ENCODE assay signal across 19 cellular contexts in the genomic region with DNA sequence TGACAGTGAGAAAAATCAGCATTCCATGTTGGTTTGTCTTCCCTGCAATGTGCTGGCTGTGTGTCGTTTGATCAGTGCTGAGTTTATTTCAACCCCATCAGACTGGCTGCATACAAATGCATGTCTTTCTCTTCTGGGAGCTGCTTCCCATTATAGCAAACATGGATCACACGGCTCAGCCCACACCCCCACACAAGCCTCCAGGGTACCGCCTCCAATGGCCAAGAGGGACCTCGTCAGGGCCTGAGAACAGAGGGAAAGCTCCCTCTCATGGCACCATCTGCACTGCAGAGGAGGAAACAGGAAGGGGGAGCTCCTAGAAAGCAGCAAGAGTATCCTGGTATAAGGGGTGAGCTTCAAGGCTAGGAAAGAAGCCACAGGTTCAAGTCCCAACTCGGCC.
DNase-seq lines count a peak whose midpoint lies in the region; TF ChIP-seq lines count a peak whose summit lies in the region.
"Had no signal": no experiment of that assay in that cellular context is flagged by ENCODE, and none has a peak within 500 bp of the region (broad histone marks: within the 10 kb centered on the region; RNA-seq: fewer than 3 reads in every experiment).

No MANE protein-coding gene starts in this region.

- in situ Hi-C loops in GM13976 (cut with MboI; ENCODE audit: low sequenced_read_pairs, unreplicated experiment) (no loop called here), ACHN (cut with HindIII; ENCODE audit: low pct_ligation_motif_present, low pct_unique_long_range_greater_than_20kb, low sequenced_read_pairs) (no loop called here)

- H3K79me2 ChIP-seq in H9 (ENCODE audit: insufficient read depth, low read length) = peaks cover 5% of the 10 kb centered on the region; the same call in 1 of the 2 replicates

- H3K4me1 ChIP-seq in H9 (ENCODE audit: insufficient read depth, low read length) (peaks cover 2% of the 10 kb centered on the region), iPS DF 6.9 (ENCODE audit: control insufficient read depth, insufficient read depth, low read length) (no peaks in the 10 kb centered on the region)
- H3K4me1 ChIP-seq: BLaER1 treated with 17β-estradiol and CSF1 and Interleukin-3, amounts not matched to agents 10 nM and 100 nM; SJSA1 had no signal

- H2BK5ac ChIP-seq in H9 (ENCODE audit: insufficient read length, low read length) = no peak overlapping the region

- H2AFZ ChIP-seq in H9 (ENCODE audit: low read length) = no peak overlapping the region

- no peak overlapping the region for H3K9ac ChIP-seq in H9 (ENCODE audit: extremely low read depth, insufficient read length, low read length)
- H3K9ac ChIP-seq: BLaER1 treated with 17β-estradiol and CSF1 and Interleukin-3, amounts not matched to agents 10 nM and 100 nM had no signal

- no peak overlapping the region for H4K8ac ChIP-seq in H9 (replicated peaks; ENCODE audit: insufficient read length, low read depth, low read length)

- H2AK5ac ChIP-seq in H9 (ENCODE audit: insufficient read length, low read length) = no peak overlapping the region

- no peak overlapping the region for H3K23ac ChIP-seq in H9 (ENCODE audit: insufficient read length, low read depth, low read length)

- DNase-seq in H9 (peak; percentile 41), iPS DF 6.9 (ENCODE audit: low read depth, low spot score) (peak; percentile 13), superior temporal gyrus (ENCODE audit: extremely low spot score) (peak; percentile 34), GM13976 (ENCODE audit: low spot score) (no peak), ACHN (no peak), NCI-H1436 (lab: John Stamatoyannopoulos, UW) (no peak)
- DNase-seq: DMS 273 treated with DMSO at 0.1 percent for 48 hours; EL; MV-4-11; NCI-H1417 treated with DMSO at 0.1 percent for 48 hours; NCI-H2107; NCI-H345; NCI-H526 treated with DMSO at 0.1 percent for 48 hours; NK-92 treated with Interleukin-12 subunit alpha and Interleukin-12 subunit beta, amount 100 ng/mL, for 24 hours; OCI-M1; RPMI8226 had no signal

- H3K56ac ChIP-seq in H9 (ENCODE audit: insufficient read length, low read depth, low read length) = no peak overlapping the region

- peaks cover 26 to 27% of the 10 kb centered on the region in 2 experiments for H3K4me1 Mint-ChIP-seq in H9

- no peak overlapping the region for H2BK15ac ChIP-seq in H9 (ENCODE audit: low read depth, low read length)

- TF ChIP-seq CTCF in H9 (conservative IDR thresholded peaks at IDR 0.05) (peak; percentile 22; the same call in 1 of the 3 replicates), GM13976 (IDR thresholded peaks at IDR 0.05; ENCODE audit: borderline replicate concordance, control extremely low read depth, extremely low read depth, insufficient read depth, missing control alignments) (no peak)

- no peak overlapping the region for H3T11ph ChIP-seq in H9 (ENCODE audit: low read length)

- H3K4me2 ChIP-seq in H9 (ENCODE audit: insufficient read depth, insufficient read length, low read length) = no peak overlapping the region
- H3K4me2 ChIP-seq: BLaER1 treated with 17β-estradiol and CSF1 and Interleukin-3, amounts not matched to agents 10 nM and 100 nM had no signal

- H2BK12ac ChIP-seq in H9 (ENCODE audit: insufficient read length, low read depth, low read length) = no peak overlapping the region

- no peaks in the 10 kb centered on the region for H3K27me3 Mint-ChIP-seq in H9 (ENCODE audit: low read depth)

- H3K9me3 ChIP-seq in H9 (ENCODE audit: control insufficient read depth, low read depth, low read length) = no peaks in the 10 kb centered on the region
- no peaks in the 10 kb centered on the region for H3K9me3 ChIP-seq in iPS DF 6.9 (ENCODE audit: control insufficient read depth, insufficient read depth, low read length)

- H4K5ac ChIP-seq in H9 (ENCODE audit: insufficient read length, low read depth, low read length) = no peak overlapping the region

- no peaks in the 10 kb centered on the region for H3K36me3 ChIP-seq in iPS DF 6.9 (ENCODE audit: control insufficient read depth, insufficient read depth, low read length)
- H3K36me3 ChIP-seq: SJSA1 had no signal

- H3K4me3 Mint-ChIP-seq in H9 = no peak overlapping the region

- peak overlapping the region; percentile 21 to 60 (median 59); a peak in 2 of 7 replicates for H3K27ac Mint-ChIP-seq in H9

- no peak overlapping the region for H3K4ac ChIP-seq in H9 (ENCODE audit: low read depth, low read length)

- H3K27me3 ChIP-seq in H9 (ENCODE audit: insufficient read depth, low read length) = no peaks in the 10 kb centered on the region
- H3K27me3 ChIP-seq in iPS DF 6.9 (ENCODE audit: control insufficient read depth, insufficient read depth, low read length) = no peaks in the 10 kb centered on the region
- H3K27me3 ChIP-seq: BLaER1 treated with 17β-estradiol and CSF1 and Interleukin-3, amounts not matched to agents 10 nM and 100 nM; SJSA1 had no signal

- no peak overlapping the region for H3K14ac ChIP-seq in H9 (ENCODE audit: insufficient read depth, low read length)

- peaks cover 3% of the 10 kb centered on the region for H3K79me1 ChIP-seq in H9 (ENCODE audit: insufficient read depth, low read depth, low read length, poor library complexity, severe bottlenecking)

- no CpG with 5 or more reads among the region's 5 CpGs for WGBS in H9 (ENCODE audit: extremely low coverage, insufficient read length, low lambda C conversion rate)
- WGBS in iPS DF 6.9 (ENCODE audit: insufficient coverage, insufficient read length) = no CpG with 5 or more reads among the region's 5 CpGs

- H3K18ac ChIP-seq in H9 (ENCODE audit: insufficient read length, low read depth, low read length) = no peak overlapping the region

- no peak overlapping the region for H4K91ac ChIP-seq in H9 (ENCODE audit: insufficient read length, low read depth, low read length)

- H3K9me3 Mint-ChIP-seq in H9 = peaks cover 10 to 14% of the 10 kb centered on the region in 2 experiments

- peaks cover 18 to 29% (median 23%) of the 10 kb centered on the region in 3 experiments for H3K36me3 Mint-ChIP-seq in H9 (ENCODE audit: insufficient read depth in 1 of 3, low read depth in 3 of 3)

- H3K27ac ChIP-seq in H9 (ENCODE audit: insufficient read length, low read depth, low read length) = no peak overlapping the region
- H3K27ac ChIP-seq in angular gyrus (ENCODE audit: low read depth, low read length) = peak overlapping the region; percentile 62
- no peak overlapping the region for H3K27ac ChIP-seq in iPS DF 6.9 (ENCODE audit: low read length)
- H3K27ac ChIP-seq: BLaER1 treated with 17β-estradiol and CSF1 and Interleukin-3, amounts not matched to agents 10 nM and 100 nM; SJSA1 had no signal

- no peak overlapping the region for H2BK120ac ChIP-seq in H9 (ENCODE audit: low read depth, low read length, poor library complexity, severe bottlenecking)

- H2BK20ac ChIP-seq in H9 (ENCODE audit: low read depth, low read length, poor library complexity, severe bottlenecking) = no peak overlapping the region

- no peaks in the 10 kb centered on the region for H3K23me2 ChIP-seq in H9 (ENCODE audit: insufficient read length, low read depth, low read length, poor library complexity, severe bottlenecking)

- H3K4me3 ChIP-seq in iPS DF 6.9 (ENCODE audit: low read length) = no peak overlapping the region
- H3K4me3 ChIP-seq: BLaER1 treated with 17β-estradiol and CSF1 and Interleukin-3, amounts not matched to agents 10 nM and 100 nM; SJSA1 had no signal

- H4K20me1 ChIP-seq in H9 (ENCODE audit: control insufficient read depth, insufficient read depth, insufficient read length) = no peaks in the 10 kb centered on the region

Comparison
In these comparisons a context has a peak if more than half of its experiments do, and no peak if none do; other contexts are left out.
1. DNase-seq: peak in H9 (single experiment), iPS DF 6.9 (single experiment) and superior temporal gyrus (single experiment); none in GM13976 (single experiment), ACHN (single experiment) and NCI-H1436 (single experiment).